8 cellular contexts compared by ENCODE assay signal in genomic region chr19:58439576-58440554, GRCh38.
DNase-seq lines count a peak whose midpoint lies in the region; ATAC-seq and TF ChIP-seq lines count a peak whose summit lies in the region.

Gene ZNF132, minus strand, starts transcription at chr19:58440153. Its CDS starts 332 bp downstream, at chr19:58439821.

- peak; percentile 96 for ATAC-seq in HG02642 (IDR thresholded peaks at IDR 0.05; ENCODE audit: poor library complexity, unreplicated experiment)

- peak within 1 kb of the TSS; percentile 88 for H3K4me3 Mint-ChIP-seq in dendritic cell treated with granulocyte-macrophage colony-stimulating factor and Interleukin-4, amounts not matched to agents 40 ng/mL and 50 ng/mL, for 4 days

- peak within 1 kb of the TSS; percentile 75 for H3K4me3 ChIP-seq in GM12864 (ENCODE audit: low read depth, low read length)

- H3K4me1 Mint-ChIP-seq in dendritic cell treated with granulocyte-macrophage colony-stimulating factor and Interleukin-4, amounts not matched to agents 40 ng/mL and 50 ng/mL, for 4 days (ENCODE audit: low read depth) = peaks cover 20% of the 10 kb centered on the region

- peak; percentile 99 for DNase-seq in GM12864 (ENCODE audit: low read depth)
- DNase-seq in NCI-H2029 treated with DMSO at 0.1 percent for 48 hours (lab: John Stamatoyannopoulos, UW) = peak; percentile 93
- peak; percentile 91 for DNase-seq in activated CD4-positive, alpha-beta T cell treated with anti-CD3 and anti-CD28 coated beads, Interleukin-2, amount 50 U/mL, for 1 hour
- DNase-seq in left kidney (ENCODE audit: low read depth, low spot score) = peak; percentile 100
- peak; percentile 97 for DNase-seq in stimulated activated CD4-positive, alpha-beta T cell treated with anti-CD3 and anti-CD28 coated beads, Interleukin-1b, Interleukin-23, amount 100 ng/mL, for 48 hours
- DNase-seq in COLO829 (ENCODE audit: low spot score) = no peak

- TF ChIP-seq CTCF in GM12864 (IDR thresholded peaks at IDR 0.05; ENCODE audit: low read depth, low read length, missing control alignments) = no peak

- peaks cover 15% of the 10 kb centered on the region for H3K27me3 Mint-ChIP-seq in dendritic cell treated with granulocyte-macrophage colony-stimulating factor and Interleukin-4, amounts not matched to agents 40 ng/mL and 50 ng/mL, for 4 days

- H3K36me3 Mint-ChIP-seq in dendritic cell treated with granulocyte-macrophage colony-stimulating factor and Interleukin-4, amounts not matched to agents 40 ng/mL and 50 ng/mL, for 4 days (ENCODE audit: low read depth) = peaks cover 58% of the 10 kb centered on the region

- intact Hi-C loops in dendritic cell treated with granulocyte-macrophage colony-stimulating factor and Interleukin-4, amounts not matched to agents 40 ng/mL and 50 ng/mL, for 4 days (cut with micrococcal nuclease) = loop anchor here (1.0 to 2.0 kb wide), 3 partner anchors 11 to 59 kb away; partner anchors contain the start of genes ZNF324B, ZNF584 and ZNF837

- peaks cover 76% of the 10 kb centered on the region for H3K9me3 Mint-ChIP-seq in dendritic cell treated with granulocyte-macrophage colony-stimulating factor and Interleukin-4, amounts not matched to agents 40 ng/mL and 50 ng/mL, for 4 days

- H3K27ac Mint-ChIP-seq in dendritic cell treated with granulocyte-macrophage colony-stimulating factor and Interleukin-4, amounts not matched to agents 40 ng/mL and 50 ng/mL, for 4 days = peak within 1 kb of the TSS; percentile 89
